ENCODE assay signal across 12 cellular contexts in genomic region chr6:121439456-121440250, GRCh38. TPM values are rescaled to one million over a fixed set of nuclear protein-coding genes. Genes with fewer than 3 reads are reported as not detected.
A peak's percentile ranks its signal among the peaks of the same experiment; 100 is the strongest.
DNase-seq lines count a peak whose midpoint lies in the region; ATAC-seq, FAIRE-seq and TF ChIP-seq lines count a peak whose summit lies in the region.
"Had no signal": no experiment of that assay in that cellular context is flagged by ENCODE, and none has a peak within 500 bp of the region (broad histone marks: within the 10 kb centered on the region; RNA-seq: fewer than 3 reads in every experiment).

No MANE protein-coding gene starts in this region.

- peak overlapping the region; percentile 43; the same call in 1 of the 2 replicates for H4K5ac ChIP-seq in IMR-90 (ENCODE audit: low read depth, low read length)

- ATAC-seq in A549 (no peak), IMR-90 (ENCODE audit: low read depth) (no peak)

- H3K9ac ChIP-seq in IMR-90 (ENCODE audit: low read depth, low read length): peak overlapping the region; percentile 65
- no peak overlapping the region for H3K9ac ChIP-seq in neuronal stem cell (ENCODE audit: low read depth, low read length, poor library complexity)
- no peak overlapping the region for H3K9ac ChIP-seq in MM.1S (ENCODE audit: low read length)

- H4K8ac ChIP-seq in IMR-90 (ENCODE audit: low read depth in 2 of 2, low read length in 2 of 2) (no peak overlapping the region; a peak in 1 of 4 replicates), neuronal stem cell (ENCODE audit: low read depth, low read length) (no peak overlapping the region)

- H3K9me2 ChIP-seq in MM.1S (replicated peaks; ENCODE audit: insufficient read depth, low read length): no peaks in the 10 kb centered on the region

- no TSS peak for BruUV-seq in IMR-90 (replicated peaks; lab: Mats Ljungman, UMichigan)

- H3K4me3 ChIP-seq in A549 (peak overlapping the region; percentile 95; the same call in 2 of the 3 replicates), IMR-90 (ENCODE audit: insufficient read depth, low read depth, low read length) (peak overlapping the region; percentile 20; the same call in 1 of the 2 replicates), esophagus (ENCODE audit: low read depth in 1 of 2, low read length in 2 of 2) (peak overlapping the region in 1 of 2 donors; percentile 16), neuronal stem cell (ENCODE audit: low read length in 2 of 2) (no peak overlapping the region), MM.1S (ENCODE audit: low read length) (no peak overlapping the region)

- no peaks in the 10 kb centered on the region for H3K27me3 ChIP-seq in IMR-90 (ENCODE audit: control insufficient read depth, insufficient read depth, low read length)
- no peaks in the 10 kb centered on the region for H3K27me3 ChIP-seq in esophagus (ENCODE audit: control insufficient read depth in 1 of 2, insufficient read depth in 2 of 2, low read length in 2 of 2)
- H3K27me3 ChIP-seq in neuronal stem cell (ENCODE audit: control insufficient read depth in 3 of 3, insufficient read depth in 3 of 3, low read depth in 1 of 3, low read length in 3 of 3): no peaks in the 10 kb centered on the region
- no peaks in the 10 kb centered on the region for H3K27me3 ChIP-seq in MM.1S (replicated peaks; ENCODE audit: insufficient read depth, low read length)

- peak overlapping the region; percentile 30 for H2BK5ac ChIP-seq in IMR-90 (ENCODE audit: low read depth, low read length, poor library complexity, severe bottlenecking)
- no peak overlapping the region for H2BK5ac ChIP-seq in neuronal stem cell (ENCODE audit: low read length)

- peak overlapping the region; percentile 77 for H3K18ac ChIP-seq in IMR-90 (ENCODE audit: low read depth, low read length)
- H3K18ac ChIP-seq in neuronal stem cell (ENCODE audit: low read length): no peak overlapping the region

- peak overlapping the region; percentile 49; the same call in 1 of the 2 replicates for H3K4ac ChIP-seq in IMR-90 (ENCODE audit: low read depth, low read length)
- no peak overlapping the region for H3K4ac ChIP-seq in neuronal stem cell (ENCODE audit: low read length)

- no peak overlapping the region for H2AK9ac ChIP-seq in IMR-90 (replicated peaks; ENCODE audit: low read depth, low read length, poor library complexity)

- H3K4me2 ChIP-seq in A549 (peak overlapping the region; percentile 89), IMR-90 (ENCODE audit: low read depth, low read length) (peak overlapping the region; percentile 89), neuronal stem cell (ENCODE audit: insufficient read depth, low read length, poor library complexity, severe bottlenecking) (no peak overlapping the region), MM.1S (ENCODE audit: low read depth, low read length) (no peak overlapping the region)

- peaks cover 8% of the 10 kb centered on the region; the same call in 1 of the 2 replicates for H3K9me1 ChIP-seq in IMR-90 (ENCODE audit: insufficient read depth, low read length)

- no peak overlapping the region for H2AFZ ChIP-seq in IMR-90 (replicated peaks; ENCODE audit: low read length, poor library complexity)
- H2AFZ ChIP-seq in neuronal stem cell (ENCODE audit: low read length): no peak overlapping the region
- H2AFZ ChIP-seq in MM.1S (ENCODE audit: low read length): no peak overlapping the region

- H3K14ac ChIP-seq in IMR-90 (replicated peaks; ENCODE audit: low read depth, low read length) (peak overlapping the region; percentile 60; the same call in 1 of the 2 replicates), neuronal stem cell (ENCODE audit: low read length) (no peak overlapping the region)

- peaks cover 5% of the 10 kb centered on the region for H3K36me3 ChIP-seq in IMR-90 (ENCODE audit: control insufficient read depth, insufficient read depth, low read length)
- H3K36me3 ChIP-seq in esophagus (ENCODE audit: control insufficient read depth in 2 of 2, insufficient read depth in 2 of 2, low read length in 1 of 2): no peaks in the 10 kb centered on the region
- H3K36me3 ChIP-seq in neuronal stem cell (replicated peaks in 1 of 2; ENCODE audit: control insufficient read depth in 2 of 2, insufficient read depth in 2 of 2, low read length in 2 of 2): peaks cover 0 to 2% of the 10 kb centered on the region in 2 donors
- H3K36me3 ChIP-seq in MM.1S (replicated peaks; ENCODE audit: insufficient read depth, low read length): no peaks in the 10 kb centered on the region

- CTCF ChIA-PET in A549 (lab: Yijun Ruan, JAX): interaction anchor here (1.0 to 1.2 kb wide), 2 partner anchors 8 to 9 kb away, joined by 3 read pairs; no protein-coding TSS in a partner anchor
- CTCF ChIA-PET in IMR-90 (lab: Yijun Ruan, JAX): interaction anchor here (0.6 to 2.1 kb wide), 2 partner anchors 410 to 583 kb away, joined by 5 to 11 read pairs; no protein-coding TSS in a partner anchor

- POLR2A ChIA-PET in A549 (lab: Yijun Ruan, JAX) (no interaction called here), IMR-90 (lab: Charles Lee; ENCODE audit: unreplicated experiment) (interaction anchor here (0.6 to 0.9 kb wide), 2 partner anchors 13 to 259 kb away, joined by 4 to 6 read pairs; no protein-coding TSS in a partner anchor)

- no peak for TF ChIP-seq EP300 in A549 (IDR thresholded peaks at IDR 0.05)

- H4K91ac ChIP-seq in IMR-90 (ENCODE audit: insufficient read depth, low read depth, low read length) (peak overlapping the region; percentile 19; the same call in 1 of the 2 replicates), neuronal stem cell (ENCODE audit: low read depth, low read length, poor library complexity) (no peak overlapping the region)

- no peak for FAIRE-seq in A549 (lab: Jason Lieb, UNC)

- TF ChIP-seq CTCF in A549 (IDR thresholded peaks at IDR 0.05) (no peak), IMR-90 (conservative IDR thresholded peaks at IDR 0.05; ENCODE audit: low read depth, low read length) (no peak), MM.1S (IDR thresholded peaks at IDR 0.05; ENCODE audit: low read length) (no peak)

- 15% methylated on average over 5 of the region's 5 CpGs for WGBS in A549 (ENCODE audit: missing lambda C conversion rate)
- no CpG with 5 or more reads among the region's 5 CpGs for WGBS in IMR-90 (ENCODE audit: extremely low coverage in 2 of 2, insufficient read length in 1 of 2), 2 experiments
- 37 to 50% methylated on average over 5 of the region's 5 CpGs for WGBS in esophagus, 2 donors
- WGBS in neuronal stem cell (ENCODE audit: extremely low coverage in 2 of 2, insufficient read length in 2 of 2, insufficient replicate concordance in 1 of 2), 2 donors: no CpG with 5 or more reads among the region's 5 CpGs

- H2BK20ac ChIP-seq in IMR-90 (ENCODE audit: low read depth, low read length): peak overlapping the region; percentile 21; the same call in 1 of the 2 replicates

- H3K4me1 ChIP-seq in A549 (peaks cover 62% of the 10 kb centered on the region), IMR-90 (ENCODE audit: control insufficient read depth, insufficient read depth, low read length) (peaks cover 15% of the 10 kb centered on the region), esophagus (ENCODE audit: control insufficient read depth in 2 of 2, insufficient read depth in 2 of 2, low read length in 1 of 2) (peaks cover 0 to 4% of the 10 kb centered on the region in 2 donors), neuronal stem cell (ENCODE audit: control insufficient read depth in 2 of 2, insufficient read depth in 1 of 2, low read depth in 1 of 2, low read length in 2 of 2) (peaks cover 10 to 17% of the 10 kb centered on the region in 2 donors), MM.1S (ENCODE audit: low read length) (peaks cover 5% of the 10 kb centered on the region; the same call in 1 of the 2 replicates)

- H2BK120ac ChIP-seq in IMR-90 (ENCODE audit: low read depth, low read length): peak overlapping the region; percentile 31
- no peak overlapping the region for H2BK120ac ChIP-seq in neuronal stem cell (ENCODE audit: low read depth, low read length)

- in situ Hi-C loops in IMR-90 (cut with MboI; ENCODE audit: low sequenced_read_pairs): loop anchor here (5.0 to 10.0 kb wide), 2 partner anchors 155 to 408 kb away; no protein-coding TSS in a partner anchor

- no peaks in the 10 kb centered on the region for H3F3A ChIP-seq in MM.1S (ENCODE audit: insufficient read depth, low read length)

- DNase-seq in A549 (ENCODE audit: low read depth in 1 of 2, low spot score in 1 of 2) (no peak), IMR-90 (no peak), neuronal stem cell (ENCODE audit: low spot score) (no peak), inferior parietal cortex (ENCODE audit: extremely low spot score) (no peak), epidermal melanocyte (ENCODE audit: insufficient read length, low spot score) (no peak), MM.1S (no peak), mesenteric fat pad (ENCODE audit: low spot score) (no peak)
- DNase-seq: activated CD4-positive, alpha-beta T cell treated with anti-CD3 and anti-CD28 coated beads for 4 hours; AML-193; dermis blood vessel endothelial cell; islet precursor cell had no signal

- dilution Hi-C loops in IMR-90 (cut with HindIII; ENCODE audit: low sequenced_read_pairs, unreplicated experiment): no loop called here

- H3K79me1 ChIP-seq in IMR-90 (ENCODE audit: low read depth in 1 of 2, low read length in 2 of 2) (peaks cover 0 to 36% of the 10 kb centered on the region in 2 experiments; a peak in 2 of 4 replicates), neuronal stem cell (ENCODE audit: low read depth, low read length) (no peaks in the 10 kb centered on the region)

- H3K9me3 ChIP-seq in A549: no peaks in the 10 kb centered on the region
- no peaks in the 10 kb centered on the region for H3K9me3 ChIP-seq in IMR-90 (ENCODE audit: control insufficient read depth, insufficient read depth, low read length)
- no peaks in the 10 kb centered on the region for H3K9me3 ChIP-seq in esophagus (ENCODE audit: control insufficient read depth in 2 of 2, insufficient read depth in 1 of 2, low read depth in 1 of 2, low read length in 1 of 2)
- no peaks in the 10 kb centered on the region for H3K9me3 ChIP-seq in neuronal stem cell (replicated peaks in 1 of 2; ENCODE audit: control insufficient read depth in 2 of 2, insufficient read depth in 1 of 2, low read depth in 1 of 2, low read length in 2 of 2)
- no peaks in the 10 kb centered on the region for H3K9me3 ChIP-seq in MM.1S (replicated peaks; ENCODE audit: insufficient read depth, low read length)

- H4K20me1 ChIP-seq in IMR-90 (ENCODE audit: insufficient read depth, low read length) (peaks cover 45% of the 10 kb centered on the region), MM.1S (ENCODE audit: insufficient read depth, low read length) (no peaks in the 10 kb centered on the region)

- no peak overlapping the region for H3K56ac ChIP-seq in IMR-90 (ENCODE audit: extremely low read depth, insufficient read depth, low read length)

- H2AK5ac ChIP-seq in IMR-90 (ENCODE audit: low read depth, low read length) (peak overlapping the region; percentile 62; the same call in 1 of the 2 replicates), neuronal stem cell (ENCODE audit: low read depth, low read length) (no peak overlapping the region)

- H3K79me2 ChIP-seq in MM.1S (ENCODE audit: low read length): peaks cover 18% of the 10 kb centered on the region

- intact Hi-C loops in IMR-90 (cut with micrococcal nuclease): loop anchor here (5.0 kb wide), 2 partner anchors 63 to 673 kb away; no protein-coding TSS in a partner anchor

- TF ChIP-seq RAD21 in A549 (conservative IDR thresholded peaks at IDR 0.05 in 1 of 2, IDR thresholded peaks at IDR 0.05 in 1 of 2) (no peak), IMR-90 (IDR thresholded peaks at IDR 0.05; ENCODE audit: low read length) (no peak)

- no peak overlapping the region for H2BK12ac ChIP-seq in neuronal stem cell (ENCODE audit: low read length)

- H3K23ac ChIP-seq in IMR-90 (ENCODE audit: low read depth, low read length) (peak overlapping the region; percentile 83), neuronal stem cell (ENCODE audit: low read depth, low read length, poor library complexity) (no peak overlapping the region)

- peak overlapping the region; percentile 78 to 87 for H3K27ac ChIP-seq in A549
- peak overlapping the region; percentile 32; the same call in 1 of the 2 replicates for H3K27ac ChIP-seq in IMR-90 (ENCODE audit: insufficient read depth, low read length)
- peak overlapping the region; percentile 42 to 51 for H3K27ac ChIP-seq in esophagus (ENCODE audit: low read depth in 2 of 2, low read length in 1 of 2)
- peak overlapping the region; percentile 6 for H3K27ac ChIP-seq in neuronal stem cell (replicated peaks; ENCODE audit: low read length)
- no peak overlapping the region for H3K27ac ChIP-seq in MM.1S (ENCODE audit: low read length)

- H2BK15ac ChIP-seq in IMR-90 (ENCODE audit: low read depth, low read length): no peak overlapping the region
- H2BK15ac ChIP-seq in neuronal stem cell (ENCODE audit: low read length): no peak overlapping the region

- TF ChIP-seq POLR2A in A549 (IDR thresholded peaks at IDR 0.05; ENCODE audit: low read length): no peak
- TF ChIP-seq POLR2A in IMR-90 (IDR thresholded peaks at IDR 0.05; ENCODE audit: low read depth, low read length): no peak

RNA-seq across cellular contexts. Expression of gene GJA1, which starts 4.2 kb away (rescaled TPM):
- polyA plus RNA-seq in A549 (2011; rRNA removed): 163 and 170 TPM in 2 replicates
- polyA plus RNA-seq in A549 (2012; cell fraction: cytosol; rRNA removed): 23.9 and 30.6 TPM in 2 replicates
- 26.6 and 43.0 TPM in 2 replicates for polyA plus RNA-seq in A549 (2012; cell fraction: nucleus; rRNA removed)
- 76.7 to 88.9 TPM (median 87.4 TPM) in 3 replicates for polyA plus RNA-seq in A549 (2017; fragmentation: RNase III; extraction: RNeasy Plus Mini Kit Qiagen cat#74134 plus additional on column Dnase treatment)
- polyA minus RNA-seq in A549 (2011; rRNA and poly(A)+ RNA removed): 110 and 117 TPM in 2 replicates
- 314 and 323 TPM in 2 replicates for total RNA-seq in IMR-90 (2012; rRNA removed)
- 131 and 180 TPM in 2 replicates for polyA plus RNA-seq in IMR-90 (2012; rRNA removed)
- polyA plus RNA-seq in IMR-90 (2012; cell fraction: cytosol; rRNA removed): 40.8 and 46.3 TPM in 2 replicates
- polyA plus RNA-seq in IMR-90 (2012; cell fraction: nucleus; rRNA removed; ENCODE audit: low replicate concordance): 9.7 and 51.6 TPM in 2 replicates
- 10 to 100 TPM; 21.5 to 76.7 TPM for polyA plus RNA-seq in esophagus
- polyA plus RNA-seq in neuronal stem cell (2013, experiment 1 of 2): 228 TPM
- polyA plus RNA-seq in neuronal stem cell (2013, experiment 2 of 2): 231 TPM
- total RNA-seq in mesenteric fat pad: 107 TPM

Comparison
In these comparisons a context has a peak if more than half of its experiments do, and no peak if none do; other contexts are left out.
1. H3K4me2 ChIP-seq: peak in A549 (single experiment) and IMR-90 (single experiment); none in neuronal stem cell (single experiment) and MM.1S (single experiment).
2. H3K4me3 ChIP-seq: peak in A549 (single experiment) and IMR-90 (single experiment); none in neuronal stem cell (0 of 2) and MM.1S (single experiment).